Comparison of ENCODE assay signal across 8 cellular contexts in genomic region chr6:11232968-11233626, GRCh38. TPM values are rescaled to one million over a fixed set of nuclear protein-coding genes. Genes with fewer than 3 reads are reported as not detected.
DNase-seq lines count a peak whose midpoint lies in the region; ATAC-seq lines count a peak whose summit lies in the region.

No MANE protein-coding gene starts in this region.

- H3K4me3 ChIP-seq in right cardiac atrium (ENCODE audit: low read length) (peak overlapping the region; percentile 75), skeletal muscle satellite cell (ENCODE audit: low read length) (peak overlapping the region; percentile 74)

- no peaks in the 10 kb centered on the region for H3K27me3 Mint-ChIP-seq in activated CD8-positive, alpha-beta memory T cell treated with anti-CD3 and anti-CD28 coated beads, Interleukin-2, amount 10 ng/mL, durations not matched to agents 7 days and 5 days
- H3K27me3 Mint-ChIP-seq in activated T-helper 1 cell treated with anti-CD3 and anti-CD28 coated beads, Interleukin-12 subunit alpha, Interleukin-12 subunit beta, Interleukin-2, Interleukin-4 antibody, amounts not matched to agents 30 ng/mL and 10 ng/mL and 1 ng/mL, durations not matched to agents 14 hours and 24 hours and 36 hours (ENCODE audit: insufficient read depth): no peaks in the 10 kb centered on the region

- H3K9me3 Mint-ChIP-seq in activated CD8-positive, alpha-beta memory T cell treated with anti-CD3 and anti-CD28 coated beads, Interleukin-2, amount 10 ng/mL, durations not matched to agents 7 days and 5 days (ENCODE audit: low read depth): peaks cover 3% of the 10 kb centered on the region
- H3K9me3 Mint-ChIP-seq in activated T-helper 1 cell treated with anti-CD3 and anti-CD28 coated beads, Interleukin-12 subunit alpha, Interleukin-12 subunit beta, Interleukin-2, Interleukin-4 antibody, amounts not matched to agents 30 ng/mL and 10 ng/mL and 1 ng/mL, durations not matched to agents 14 hours and 24 hours and 36 hours: no peaks in the 10 kb centered on the region

- H3K4me3 Mint-ChIP-seq in activated CD8-positive, alpha-beta memory T cell treated with anti-CD3 and anti-CD28 coated beads, Interleukin-2, amount 10 ng/mL, durations not matched to agents 7 days and 5 days: peak overlapping the region; percentile 92
- H3K4me3 Mint-ChIP-seq in activated T-helper 1 cell treated with anti-CD3 and anti-CD28 coated beads, Interleukin-12 subunit alpha, Interleukin-12 subunit beta, Interleukin-2, Interleukin-4 antibody, amounts not matched to agents 30 ng/mL and 10 ng/mL and 1 ng/mL, durations not matched to agents 14 hours and 24 hours and 36 hours: peak overlapping the region; percentile 98

- H3K36me3 ChIP-seq in skeletal muscle satellite cell (ENCODE audit: insufficient read depth, low read length): no peaks in the 10 kb centered on the region

- H3K4me1 ChIP-seq in right cardiac atrium (ENCODE audit: control insufficient read depth, insufficient read depth, low read length) (peaks cover 14% of the 10 kb centered on the region), skeletal muscle satellite cell (ENCODE audit: control insufficient read depth, insufficient read depth, low read length) (peaks cover 40% of the 10 kb centered on the region)

- peaks cover 35% of the 10 kb centered on the region for H3K36me3 Mint-ChIP-seq in activated CD8-positive, alpha-beta memory T cell treated with anti-CD3 and anti-CD28 coated beads, Interleukin-2, amount 10 ng/mL, durations not matched to agents 7 days and 5 days
- peaks cover 34% of the 10 kb centered on the region for H3K36me3 Mint-ChIP-seq in activated T-helper 1 cell treated with anti-CD3 and anti-CD28 coated beads, Interleukin-12 subunit alpha, Interleukin-12 subunit beta, Interleukin-2, Interleukin-4 antibody, amounts not matched to agents 30 ng/mL and 10 ng/mL and 1 ng/mL, durations not matched to agents 14 hours and 24 hours and 36 hours (ENCODE audit: low read depth)

- H3K4me1 Mint-ChIP-seq in activated CD8-positive, alpha-beta memory T cell treated with anti-CD3 and anti-CD28 coated beads, Interleukin-2, amount 10 ng/mL, durations not matched to agents 7 days and 5 days: peaks cover 64% of the 10 kb centered on the region
- H3K4me1 Mint-ChIP-seq in activated T-helper 1 cell treated with anti-CD3 and anti-CD28 coated beads, Interleukin-12 subunit alpha, Interleukin-12 subunit beta, Interleukin-2, Interleukin-4 antibody, amounts not matched to agents 30 ng/mL and 10 ng/mL and 1 ng/mL, durations not matched to agents 14 hours and 24 hours and 36 hours (ENCODE audit: low read depth): peaks cover 80% of the 10 kb centered on the region

- peak; percentile 1 for ATAC-seq in activated CD8-positive, alpha-beta memory T cell treated with anti-CD3 and anti-CD28 coated beads, Interleukin-2, amount 10 ng/mL, durations not matched to agents 7 days and 5 days
- ATAC-seq in right cardiac atrium (peak; percentile 4 to 21), HG02970 (IDR thresholded peaks at IDR 0.05; ENCODE audit: low FRiP score, unreplicated experiment) (no peak)

- H3K27me3 ChIP-seq in right cardiac atrium (ENCODE audit: control insufficient read depth, insufficient read depth) (no peaks in the 10 kb centered on the region), skeletal muscle satellite cell (ENCODE audit: control insufficient read depth, insufficient read depth, low read length) (no peaks in the 10 kb centered on the region)

- H3K4me2 ChIP-seq in skeletal muscle satellite cell (ENCODE audit: low read length): peak overlapping the region; percentile 77

- peak; percentile 46 for DNase-seq in activated CD8-positive, alpha-beta memory T cell treated with anti-CD3 and anti-CD28 coated beads, Interleukin-2, amount 10 ng/mL, durations not matched to agents 7 days and 5 days
- DNase-seq in activated CD8-positive, alpha-beta memory T cell treated with anti-CD3 and anti-CD28 coated beads, Interleukin-2, amount 50 U/mL, for 48 hours: no peak
- DNase-seq in HuH-7.5 (ENCODE audit: low spot score) (peak; percentile 35), right cardiac atrium (no peak)
- DNase-seq in activated T-helper 1 cell treated with anti-CD3 and anti-CD28 coated beads, Interleukin-12 subunit alpha, Interleukin-12 subunit beta, Interleukin-2, Interleukin-4 antibody, amounts not matched to agents 30 ng/mL and 10 ng/mL and 1 ng/mL, durations not matched to agents 14 hours and 24 hours and 36 hours (ENCODE audit: low spot score): no peak
- no peak for DNase-seq in effector CD8-positive, alpha-beta T cell (lab: John Stamatoyannopoulos, UW)

- intact Hi-C loops in activated T-helper 1 cell treated with anti-CD3 and anti-CD28 coated beads, Interleukin-12 subunit alpha, Interleukin-12 subunit beta, Interleukin-2, Interleukin-4 antibody, amounts not matched to agents 30 ng/mL and 10 ng/mL and 1 ng/mL, durations not matched to agents 14 hours and 24 hours and 36 hours (cut with micrococcal nuclease): loop anchor here (1.0 to 5.0 kb wide), 16 partner anchors 9 to 479 kb away; partner anchors contain the start of genes MAK, SMIM13 and TMEM170B
- intact Hi-C loops in right cardiac atrium (cut with DNase I): loop anchor here in 2 of 4 donors (5.0 to 10.0 kb wide), 2 partner anchors 61 to 122 kb away; no protein-coding TSS in a partner anchor

- H3K27ac ChIP-seq in right cardiac atrium (ENCODE audit: low read length): peak overlapping the region; percentile 93

- H3K9ac ChIP-seq in skeletal muscle satellite cell (ENCODE audit: low read depth, low read length): peak overlapping the region; percentile 88

- H3K9me3 ChIP-seq in right cardiac atrium (ENCODE audit: control insufficient read depth, low read length): no peaks in the 10 kb centered on the region
- no peaks in the 10 kb centered on the region for H3K9me3 ChIP-seq in skeletal muscle satellite cell (replicated peaks; ENCODE audit: low read length)

- CTCF ChIA-PET in activated CD8-positive, alpha-beta memory T cell treated with anti-CD3 and anti-CD28 coated beads, Interleukin-2, amount 10 ng/mL, durations not matched to agents 7 days and 5 days (lab: Charles Lee): interaction anchor here (0.9 to 6.8 kb wide), 9 partner anchors 11 to 263 kb away, joined by 3 to 37 read pairs (median 8); no protein-coding TSS in a partner anchor

- H3K27ac Mint-ChIP-seq in activated CD8-positive, alpha-beta memory T cell treated with anti-CD3 and anti-CD28 coated beads, Interleukin-2, amount 10 ng/mL, durations not matched to agents 7 days and 5 days: peak overlapping the region; percentile 100
- peak overlapping the region; percentile 96 for H3K27ac Mint-ChIP-seq in activated T-helper 1 cell treated with anti-CD3 and anti-CD28 coated beads, Interleukin-12 subunit alpha, Interleukin-12 subunit beta, Interleukin-2, Interleukin-4 antibody, amounts not matched to agents 30 ng/mL and 10 ng/mL and 1 ng/mL, durations not matched to agents 14 hours and 24 hours and 36 hours

- WGBS in right cardiac atrium: 20% methylated on average over 18 of the region's 18 CpGs

RNA-seq across cellular contexts. Expression of gene NEDD9, which starts 0.6 kb away (rescaled TPM):
- total RNA-seq in activated CD8-positive, alpha-beta memory T cell treated with anti-CD3 and anti-CD28 coated beads, Interleukin-2, amount 10 ng/mL, durations not matched to agents 7 days and 5 days: 100 to 1,000 TPM in 1 of 2 experiments, 10 to 100 TPM in 1; 84.5 to 114 TPM
- total RNA-seq in activated T-helper 1 cell treated with anti-CD3 and anti-CD28 coated beads, Interleukin-12 subunit alpha, Interleukin-12 subunit beta, Interleukin-2, Interleukin-4 antibody, amounts not matched to agents 30 ng/mL and 10 ng/mL and 1 ng/mL, durations not matched to agents 14 hours and 24 hours and 36 hours: 53.2 and 62.1 TPM in 2 replicates
- total RNA-seq in right cardiac atrium: 10 to 100 TPM; 21.8 to 38.0 (median 29.1) TPM
- 20.9 TPM for polyA plus RNA-seq in right cardiac atrium
- 0.22 and 0.25 TPM in 2 replicates for total RNA-seq in skeletal muscle satellite cell (2012; rRNA removed)

Comparison
In these comparisons a context has a peak if more than half of its experiments do, and no peak if none do; other contexts are left out.
1. DNase-seq: peak in activated CD8-positive, alpha-beta memory T cell treated with anti-CD3 and anti-CD28 coated beads, Interleukin-2, amount 10 ng/mL, durations not matched to agents 7 days and 5 days (single experiment) and HuH-7.5 (single experiment); none in activated CD8-positive, alpha-beta memory T cell treated with anti-CD3 and anti-CD28 coated beads, Interleukin-2, amount 50 U/mL, for 48 hours (single experiment), activated T-helper 1 cell treated with anti-CD3 and anti-CD28 coated beads, Interleukin-12 subunit alpha, Interleukin-12 subunit beta, Interleukin-2, Interleukin-4 antibody, amounts not matched to agents 30 ng/mL and 10 ng/mL and 1 ng/mL, durations not matched to agents 14 hours and 24 hours and 36 hours (single experiment), right cardiac atrium (0 of 3) and effector CD8-positive, alpha-beta T cell (single experiment).